In genomic region chr1:99992044-99992722, GRCh38 we compare ENCODE assay signal across 20 cellular contexts.
"Had no signal": no experiment of that assay in that cellular context is flagged by ENCODE, and none has a peak within 500 bp of the region (broad histone marks: within the 10 kb centered on the region; RNA-seq: fewer than 3 reads in every experiment).

No MANE protein-coding gene starts in this region.

- H3K4me1 Mint-ChIP-seq: activated naive CD4-positive, alpha-beta T cell treated with anti-CD3 and anti-CD28 coated beads, Interleukin-2, amount 50 U/mL, for 24 hours; memory B cell; neural progenitor cell had no signal

- H3K36me3 ChIP-seq: prostate gland, right atrium auricular region had no signal

- ATAC-seq: activated T-cell treated with anti-CD3 and anti-CD28 coated beads, Interleukin-2, amount 50 U/mL, for 4 hours; gastroesophageal sphincter; heart left ventricle; left ventricle myocardium superior; naive thymus-derived CD4-positive, alpha-beta T cell; upper lobe of right lung had no signal

- H3K9me3 Mint-ChIP-seq: memory B cell had no signal

- H3K27me3 Mint-ChIP-seq: activated naive CD4-positive, alpha-beta T cell treated with anti-CD3 and anti-CD28 coated beads, Interleukin-2, amount 50 U/mL, for 24 hours; memory B cell; naive thymus-derived CD4-positive, alpha-beta T cell had no signal

- H3K27ac Mint-ChIP-seq: activated naive CD4-positive, alpha-beta T cell treated with anti-CD3 and anti-CD28 coated beads, Interleukin-2, amount 50 U/mL, for 24 hours; memory B cell; naive thymus-derived CD4-positive, alpha-beta T cell; neural progenitor cell had no signal

- H3K4me3 ChIP-seq: gastroesophageal sphincter, heart left ventricle, neural progenitor cell, prostate gland, right atrium auricular region, stomach, upper lobe of right lung had no signal

- H3K27ac ChIP-seq: gastroesophageal sphincter, heart left ventricle, prostate gland, right atrium auricular region, stomach, upper lobe of right lung, VCaP had no signal

- H3K9me3 ChIP-seq: prostate gland had no signal

- H3K27me3 ChIP-seq: gastroesophageal sphincter, heart left ventricle, neural progenitor cell, right atrium auricular region, stomach, upper lobe of right lung had no signal

- H3K4me3 Mint-ChIP-seq: activated naive CD4-positive, alpha-beta T cell treated with anti-CD3 and anti-CD28 coated beads, Interleukin-2, amount 50 U/mL, for 24 hours; activated T-cell treated with anti-CD3 and anti-CD28 coated beads, Interleukin-2, amount 50 U/mL, for 4 hours; memory B cell; naive thymus-derived CD4-positive, alpha-beta T cell; neural progenitor cell had no signal

- DNase-seq: activated CD4-positive, alpha-beta T cell treated with anti-CD3 and anti-CD28 coated beads, Interleukin-2, amount 50 U/mL, for 1 hour; activated CD4-positive, CD25-positive, alpha-beta regulatory T cell treated with anti-CD3 and anti-CD28 coated beads, Interleukin-2, amount 50 U/mL, for 72 hours; activated CD8-positive, alpha-beta memory T cell treated with anti-CD3 and anti-CD28 coated beads, Interleukin-2, amount 50 U/mL, for 4 hours; activated gamma-delta T cell; activated T-cell treated with anti-CD3 and anti-CD28 coated beads, Interleukin-2, amount 50 U/mL, for 4 hours; dermis blood vessel endothelial cell; effector memory CD4-positive, alpha-beta T cell; heart left ventricle; left ventricle myocardium superior; naive thymus-derived CD4-positive, alpha-beta T cell; stomach; SW 1271; upper lobe of right lung had no signal

- H3K4me1 ChIP-seq: gastroesophageal sphincter, neural progenitor cell, prostate gland, right atrium auricular region, upper lobe of right lung had no signal
